In genomic region chr2:218780851-218781690, GRCh38 we compare ENCODE assay signal across 10 cellular contexts. TPM values are rescaled to one million over a fixed set of nuclear protein-coding genes. Genes with fewer than 3 reads are reported as not detected.
DNase-seq lines count a peak whose midpoint lies in the region; ATAC-seq and TF ChIP-seq lines count a peak whose summit lies in the region.
"Had no signal": no experiment of that assay in that cellular context is flagged by ENCODE, and none has a peak within 500 bp of the region (broad histone marks: within the 10 kb centered on the region; RNA-seq: fewer than 3 reads in every experiment).

No MANE protein-coding gene starts in this region.

- H3K9ac ChIP-seq in endocrine pancreas (ENCODE audit: control insufficient read depth, insufficient read depth, low read length), result peak overlapping the region; percentile 16

- H3K27me3 ChIP-seq in endocrine pancreas (ENCODE audit: control insufficient read depth, insufficient read depth, low read length) (no peaks in the 10 kb centered on the region), transverse colon (no peaks in the 10 kb centered on the region)

- intact Hi-C loops in mucosa of descending colon (cut with DNase I, micrococcal nuclease), result no loop called here
- intact Hi-C loops in transverse colon (cut with DNase I; ENCODE audit: low total_unique reads), result no loop called here

- H3K9me3 ChIP-seq in endocrine pancreas (ENCODE audit: control insufficient read depth, low read length) (no peaks in the 10 kb centered on the region), mucosa of descending colon (peaks cover 3% of the 10 kb centered on the region), transverse colon (peaks cover 0 to 7% of the 10 kb centered on the region in 2 donors)

- H3K27ac ChIP-seq in transverse colon, result peak overlapping the region; percentile 75 to 89 (median 84)
- H3K27ac ChIP-seq: C4-2B, PC-9 had no signal

- in situ Hi-C loops in transverse colon (cut with MboI; ENCODE audit: low pct_ligation_motif_present in 1 of 4, low pct_unique_long_range_greater_than_20kb in 1 of 4, low sequenced_read_pairs in 3 of 4), result no loop called here

- H3K4me1 ChIP-seq in endocrine pancreas (ENCODE audit: control insufficient read depth, insufficient read depth, low read length) (no peaks in the 10 kb centered on the region), mucosa of descending colon (ENCODE audit: low read depth) (peaks cover 12% of the 10 kb centered on the region), transverse colon (peaks cover 10 to 38% (median 18%) of the 10 kb centered on the region in 4 donors)

- DNase-seq in SIG-M5 treated with dmso at 0.1 percent for 504 hours (lab: John Stamatoyannopoulos, UW; ENCODE audit: unreplicated experiment) (peak; percentile 58), SIG-M5 (lab: John Stamatoyannopoulos, UW) (no peak), mucosa of descending colon (peak in 1 of 3 donors; percentile 34), transverse colon (no peak), occipital lobe (lab: John Stamatoyannopoulos, UW) (no peak), Kasumi-1 (lab: John Stamatoyannopoulos, UW) (no peak)
- no peak for DNase-seq in activated CD8-positive, alpha-beta memory T cell treated with anti-CD3 and anti-CD28 coated beads for 24 hours

- no peak for TF ChIP-seq EP300 in transverse colon (IDR thresholded peaks at IDR 0.05; ENCODE audit: low read depth)

- no peak for TF ChIP-seq POLR2A in transverse colon (IDR thresholded peaks at IDR 0.05)

- H3K36me3 ChIP-seq in endocrine pancreas (ENCODE audit: control insufficient read depth, insufficient read depth, low read length) (no peaks in the 10 kb centered on the region), mucosa of descending colon (ENCODE audit: low read depth) (no peaks in the 10 kb centered on the region), transverse colon (no peaks in the 10 kb centered on the region)

- TF ChIP-seq CTCF in mucosa of descending colon (IDR thresholded peaks at IDR 0.05) (no peak), transverse colon (IDR thresholded peaks at IDR 0.05) (no peak)

- 13 to 32% methylated on average over 11 to 15 of the region's 15 CpGs for WGBS in transverse colon (ENCODE audit: low coverage in 1 of 2), 2 donors

- peak; percentile 14 for ATAC-seq in mucosa of descending colon

- peak overlapping the region; percentile 54 for H3K4me3 ChIP-seq in endocrine pancreas (ENCODE audit: control insufficient read depth, insufficient read depth, low read length)
- H3K4me3 ChIP-seq in mucosa of descending colon, result peak overlapping the region; percentile 46
- H3K4me3 ChIP-seq in transverse colon, result peak overlapping the region; percentile 64 to 81 (median 70)
- H3K4me3 ChIP-seq: PC-9 had no signal

RNA-seq across cellular contexts. Expression of gene CYP27A1, which starts 0.9 kb away (rescaled TPM):
- total RNA-seq in mucosa of descending colon, result 10 to 100 TPM; 31.0 to 70.0 (median 37.7) TPM
- total RNA-seq in transverse colon, result 100 to 1,000 TPM in 1 of 4 donors, 10 to 100 TPM in 3; 48.3 to 159 (median 75.5) TPM
- total RNA-seq in occipital lobe, result 2.8 TPM

RNA-seq across cellular contexts. Expression of gene PRKAG3, which starts 50.5 kb away (rescaled TPM):
- total RNA-seq in mucosa of descending colon (not detected), transverse colon (not detected), occipital lobe (not detected)
- total RNA-seq: PC-9 had no signal
